In genomic region chr2:27304488-27305240, GRCh38 we compare ENCODE assay signal across 1 cellular context.
TF ChIP-seq lines count a peak whose summit lies in the region.

No MANE protein-coding gene starts in this region.

TF ChIP-seq in K562, 482 proteins besides CTCF, POLR2A, EP300 and RAD21:
- TF ChIP-seq ARID4B (CRISPR knock-in tag; IDR thresholded peaks at IDR 0.05) = no peak
- TF ChIP-seq NCOA4 (IDR thresholded peaks at IDR 0.05; ENCODE audit: partially characterized antibody) = no peak
- no peak for TF ChIP-seq TCF15 (CRISPR knock-in tag; IDR thresholded peaks at IDR 0.05)
- TF ChIP-seq POLR2AphosphoS5 (IDR thresholded peaks at IDR 0.05; ENCODE audit: control insufficient read depth, insufficient read depth, low read depth, low read length) = no peak
- TF ChIP-seq LCOR (CRISPR knock-in tag; IDR thresholded peaks at IDR 0.05) = no peak
- TF ChIP-seq STAT5A (IDR thresholded peaks at IDR 0.05; ENCODE audit: borderline replicate concordance, low read length) = no peak
- TF ChIP-seq SUPT5H (IDR thresholded peaks at IDR 0.05) = no peak
- TF ChIP-seq ZNF224 (CRISPR knock-in tag; IDR thresholded peaks at IDR 0.05) = no peak
- TF ChIP-seq TAF7 (tag; IDR thresholded peaks at IDR 0.05) = no peak
